12 cellular contexts compared by ENCODE assay signal in genomic region chr2:134021830-134022524, GRCh38.
DNase-seq lines count a peak whose midpoint lies in the region; ATAC-seq, FAIRE-seq and TF ChIP-seq lines count a peak whose summit lies in the region.
"Had no signal": no experiment of that assay in that cellular context is flagged by ENCODE, and none has a peak within 500 bp of the region (broad histone marks: within the 10 kb centered on the region; RNA-seq: fewer than 3 reads in every experiment).

No MANE protein-coding gene starts in this region.

- ATAC-seq in HG02798 (IDR thresholded peaks at IDR 0.05; ENCODE audit: poor library complexity, unreplicated experiment) (peak; percentile 91), HG03575 (IDR thresholded peaks at IDR 0.05; ENCODE audit: extremely low read depth, insufficient number of reproducible peaks, low FRiP score, unreplicated experiment) (peak; percentile 95)
- ATAC-seq: CD8-positive, alpha-beta T cell had no signal

- DNase-seq in GM10266 (ENCODE audit: extremely low spot score): peak; percentile 61
- peak; percentile 60 for DNase-seq in GM19239 (ENCODE audit: insufficient read length, low spot score)
- no peak for DNase-seq in NCI-H187 treated with DMSO at 0.1 percent for 48 hours (lab: John Stamatoyannopoulos, UW)
- no peak for DNase-seq in HUDEP-2 (lab: John Stamatoyannopoulos, UW; ENCODE audit: unreplicated experiment in 76 of 76)
- no peak for DNase-seq in DMS 273 (lab: John Stamatoyannopoulos, UW; ENCODE audit: unreplicated experiment)
- DNase-seq in activated naive CD4-positive, alpha-beta T cell treated with anti-CD3 and anti-CD28 coated beads, Interleukin-2, amount 50 U/mL, for 16 hours: no peak
- DNase-seq: CD8-positive, alpha-beta T cell; GOT3; NCI-H1436 treated with DMSO at 0.1 percent for 48 hours had no signal

- FAIRE-seq in GM19239 (lab: Jason Lieb, UNC): peak; percentile 98
- FAIRE-seq: colon had no signal

- no peak for TF ChIP-seq CTCF in GM10266 (IDR thresholded peaks at IDR 0.05; ENCODE audit: control insufficient read depth, insufficient read depth, low read depth, missing control alignments)

Comparison
In these comparisons a context has a peak if more than half of its experiments do, and no peak if none do; other contexts are left out.
1. DNase-seq: peak in GM10266 (single experiment) and GM19239 (single experiment); none in NCI-H187 treated with DMSO at 0.1 percent for 48 hours (single experiment), HUDEP-2 (0 of 76), DMS 273 (single experiment) and activated naive CD4-positive, alpha-beta T cell treated with anti-CD3 and anti-CD28 coated beads, Interleukin-2, amount 50 U/mL, for 16 hours (single experiment).